Comparison of ENCODE assay signal across 22 cellular contexts in the genomic region with DNA sequence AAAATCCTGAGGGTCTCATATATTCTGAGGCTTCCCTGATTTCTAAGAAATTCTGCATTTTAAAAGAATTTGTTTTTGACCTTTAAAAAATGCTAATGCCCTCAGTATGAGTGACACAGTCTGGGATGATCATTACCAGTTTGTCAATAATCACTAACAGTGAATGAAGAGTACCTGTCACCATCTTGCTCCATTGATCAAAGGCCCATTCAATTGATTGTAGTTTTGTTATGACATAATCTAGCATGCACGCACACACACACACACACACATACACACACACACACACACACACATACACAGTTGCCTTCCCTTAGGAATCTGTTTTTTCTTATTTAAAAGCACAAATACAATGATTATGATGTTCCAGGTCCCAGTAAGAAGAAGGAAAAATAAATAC.
"Had no signal": no experiment of that assay in that cellular context is flagged by ENCODE, and none has a peak within 500 bp of the region (broad histone marks: within the 10 kb centered on the region; RNA-seq: fewer than 3 reads in every experiment).

No MANE protein-coding gene starts in this region.

- H3K27ac Mint-ChIP-seq: activated B cell treated with CpG ODN at 0.5 μM for 24 hours; activated naive CD4-positive, alpha-beta T cell treated with anti-CD3 and anti-CD28 coated beads for 36 hours; type B pancreatic cell had no signal

- ATAC-seq: body of pancreas, gastrocnemius medialis, left lung, lower lobe of right lung, right cardiac atrium had no signal

- DNase-seq: activated B cell treated with CpG ODN at 0.5 μM for 24 hours; activated CD8-positive, alpha-beta memory T cell treated with anti-CD3 and anti-CD28 coated beads, Interleukin-2, amount 50 U/mL, for 4 hours; activated effector memory CD4-positive, alpha-beta T cell treated with anti-CD3 and anti-CD28 coated beads, Interleukin-2, amount 50 U/mL, for 16 hours; activated T-cell treated with anti-CD3 and anti-CD28 coated beads, Interleukin-2, amount 50 U/mL, for 48 hours; adrenal gland; aorta; body of pancreas; effector CD4-positive, alpha-beta T cell; gastrocnemius medialis; glutamatergic neuron; left lung; lower lobe of right lung; mesenchymal stem cell; posterior cingulate gyrus; right cardiac atrium; substantia nigra; uterus had no signal

- H3K9me3 Mint-ChIP-seq: activated B cell treated with CpG ODN at 0.5 μM for 24 hours; activated naive CD4-positive, alpha-beta T cell treated with anti-CD3 and anti-CD28 coated beads for 36 hours; activated naive CD8-positive, alpha-beta T cell treated with anti-CD3 and anti-CD28 coated beads for 36 hours; nephron; stimulated activated naive CD8-positive, alpha-beta T cell treated with anti-CD3 and anti-CD28 coated beads, Interleukin-15, amount 100 ng/mL, for 72 hours; type B pancreatic cell had no signal

- H3K36me3 ChIP-seq: gastrocnemius medialis, left lung, lower lobe of right lung, uterus had no signal

- H3K4me3 Mint-ChIP-seq: activated B cell treated with CpG ODN at 0.5 μM for 24 hours; activated naive CD4-positive, alpha-beta T cell treated with anti-CD3 and anti-CD28 coated beads for 36 hours; activated naive CD8-positive, alpha-beta T cell treated with anti-CD3 and anti-CD28 coated beads for 36 hours; nephron; type B pancreatic cell had no signal

- H3K4me1 Mint-ChIP-seq: activated B cell treated with CpG ODN at 0.5 μM for 24 hours had no signal

- H3K9me3 ChIP-seq: adrenal gland, body of pancreas, gastrocnemius medialis, left lung, lower lobe of right lung, uterus had no signal

- H3K27me3 Mint-ChIP-seq: stimulated activated naive CD8-positive, alpha-beta T cell treated with anti-CD3 and anti-CD28 coated beads, Interleukin-15, amount 100 ng/mL, for 72 hours had no signal

- H3K27ac ChIP-seq: adrenal gland, body of pancreas, gastrocnemius medialis, left lung, lower lobe of right lung, uterus had no signal

- H3K4me3 ChIP-seq: adrenal gland, body of pancreas, gastrocnemius medialis, left lung, lower lobe of right lung, uterus had no signal
